ENCODE assay signal across 15 cellular contexts in the genomic region with DNA sequence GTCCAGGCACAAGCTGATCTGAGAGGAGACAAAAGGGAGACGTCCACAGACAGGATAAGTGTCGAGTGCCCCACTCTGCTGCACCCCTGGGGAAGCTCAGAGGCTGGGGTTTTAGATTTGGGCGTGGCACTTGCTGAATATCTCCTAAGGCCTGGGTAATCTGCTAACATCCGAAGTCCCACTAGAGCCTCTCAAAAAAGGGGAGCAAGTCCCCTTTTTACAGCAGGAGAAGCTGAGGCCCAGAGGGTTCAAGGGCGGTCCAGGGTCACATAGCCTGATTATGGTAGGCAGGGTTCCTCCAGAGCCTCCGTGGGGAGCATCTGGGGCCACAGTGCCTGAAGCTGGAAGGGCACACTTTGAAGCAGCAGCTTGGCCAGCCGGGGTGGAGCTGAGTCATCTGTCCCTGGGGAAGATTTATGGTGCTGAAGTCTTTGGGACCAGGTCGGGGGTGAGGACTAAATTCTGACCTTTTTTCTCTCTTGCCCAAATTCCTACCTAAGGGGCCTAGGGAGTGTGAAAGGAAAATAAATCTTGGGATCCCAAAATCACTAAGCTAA.
DNase-seq lines count a peak whose midpoint lies in the region; ATAC-seq and TF ChIP-seq lines count a peak whose summit lies in the region.
"Had no signal": no experiment of that assay in that cellular context is flagged by ENCODE, and none has a peak within 500 bp of the region (broad histone marks: within the 10 kb centered on the region; RNA-seq: fewer than 3 reads in every experiment).

No MANE protein-coding gene starts in this region.

- no peaks in the 10 kb centered on the region for H3K36me3 Mint-ChIP-seq in Calu3 (ENCODE audit: insufficient read depth, unreplicated experiment)
- H3K36me3 Mint-ChIP-seq: activated naive CD4-positive, alpha-beta T cell treated with anti-CD3 and anti-CD28 coated beads, Interleukin-2, amount 50 U/mL, for 24 hours had no signal

- no peak for TF ChIP-seq POLR2A in NB4 (IDR thresholded peaks at IDR 0.05; ENCODE audit: extremely low read depth, insufficient read length)

- no peaks in the 10 kb centered on the region for H3K36me3 ChIP-seq in osteoblast (ENCODE audit: insufficient read depth, low read length)
- H3K36me3 ChIP-seq: spleen had no signal

- no peaks in the 10 kb centered on the region for H3K9me3 ChIP-seq in osteoblast (ENCODE audit: low read depth, low read length)
- H3K9me3 ChIP-seq: spleen had no signal

- no peaks in the 10 kb centered on the region for H3K27me3 ChIP-seq in dorsolateral prefrontal cortex
- peaks cover 4% of the 10 kb centered on the region for H3K27me3 ChIP-seq in osteoblast (ENCODE audit: insufficient read depth, low read length)

- TF ChIP-seq CTCF in Calu3 (IDR thresholded peaks at IDR 0.05; ENCODE audit: unreplicated experiment) (no peak), NB4 (IDR thresholded peaks at IDR 0.05; ENCODE audit: low read depth, low read length) (no peak), dorsolateral prefrontal cortex (IDR thresholded peaks at IDR 0.05 in 54 of 56, conservative IDR thresholded peaks at IDR 0.05 in 2 of 56; ENCODE audit: low read depth in 1 of 56, partially characterized antibody in 56 of 56) (peak in 2 of 56 donors; percentile 2 to 8), osteoblast (IDR thresholded peaks at IDR 0.05; ENCODE audit: extremely low read depth, low read depth, low read length) (no peak)

- H3K4me3 Mint-ChIP-seq in Calu3 (ENCODE audit: low read depth, unreplicated experiment) = no peak overlapping the region
- H3K4me3 Mint-ChIP-seq: activated CD4-positive, alpha-beta T cell treated with anti-CD3 and anti-CD28 coated beads, Interleukin-2, amount 10 ng/mL, durations not matched to agents 24 days and 14 days; activated naive CD4-positive, alpha-beta T cell treated with anti-CD3 and anti-CD28 coated beads, Interleukin-2, amount 50 U/mL, for 24 hours; CD4-positive, alpha-beta T cell had no signal

- DNase-seq in Calu3 = peak; percentile 7
- peak; percentile 74 for DNase-seq in NB4 (ENCODE audit: low read depth)
- peak in 2 of 10 donors; percentile 41 to 45 for DNase-seq in dorsolateral prefrontal cortex
- DNase-seq in osteoblast (ENCODE audit: insufficient read length, low spot score, missing footprints) = peak; percentile 96
- no peak for DNase-seq in posterior vena cava (ENCODE audit: low spot score)
- DNase-seq in NCI-H1436 treated with DMSO at 0.1 percent for 48 hours (lab: John Stamatoyannopoulos, UW) = no peak
- no peak for DNase-seq in Kasumi-1 (lab: John Stamatoyannopoulos, UW)
- DNase-seq: activated CD4-positive, alpha-beta T cell treated with anti-CD3 and anti-CD28 coated beads, Interleukin-2, amount 10 ng/mL, durations not matched to agents 24 days and 14 days; CD4-positive, alpha-beta T cell; H7; NCI-H2029; SHP77; spleen had no signal

- intact Hi-C loops in Calu3 (cut with micrococcal nuclease; ENCODE audit: unreplicated experiment) = no loop called here
- intact Hi-C loops in dorsolateral prefrontal cortex (cut with DNase I) = loop anchor here (1.0 to 5.0 kb wide), 2 partner anchors 66 to 96 kb away; partner anchors contain the start of gene SPSB1 (in 1 of the 2)
- intact Hi-C loops in posterior vena cava (cut with DNase I) = no loop called here

- no peaks in the 10 kb centered on the region for H3K9me3 Mint-ChIP-seq in Calu3 (ENCODE audit: low read depth, unreplicated experiment)
- H3K9me3 Mint-ChIP-seq: activated CD4-positive, alpha-beta T cell treated with anti-CD3 and anti-CD28 coated beads, Interleukin-2, amount 10 ng/mL, durations not matched to agents 24 days and 14 days; activated naive CD4-positive, alpha-beta T cell treated with anti-CD3 and anti-CD28 coated beads, Interleukin-2, amount 50 U/mL, for 24 hours; CD4-positive, alpha-beta T cell had no signal

- BruUV-seq in Calu3 (replicated peaks; lab: Mats Ljungman, UMichigan) = no TSS peak

- H3K79me2 ChIP-seq in osteoblast (ENCODE audit: insufficient read depth, low read length) = no peaks in the 10 kb centered on the region

- H3K4me1 ChIP-seq in osteoblast (ENCODE audit: insufficient read depth, low read length) = peaks cover 6% of the 10 kb centered on the region

- no peak overlapping the region for H3K4me3 ChIP-seq in NB4 (ENCODE audit: low read depth, low read length)
- H3K4me3 ChIP-seq in dorsolateral prefrontal cortex = peak overlapping the region in 6 of 59 donors; percentile 2 to 43 (median 10)
- H3K4me3 ChIP-seq in osteoblast (ENCODE audit: insufficient read depth, low read length) = no peak overlapping the region
- H3K4me3 ChIP-seq: spleen had no signal

- H3K4me1 Mint-ChIP-seq in Calu3 (ENCODE audit: low read depth, unreplicated experiment) = no peaks in the 10 kb centered on the region
- H3K4me1 Mint-ChIP-seq: activated naive CD4-positive, alpha-beta T cell treated with anti-CD3 and anti-CD28 coated beads, Interleukin-2, amount 50 U/mL, for 24 hours had no signal

- CTCF ChIA-PET in Calu3 (lab: Charles Lee) = interaction anchor here (0.5 to 0.6 kb wide), 2 partner anchors 8 to 103 kb away, joined by 3 read pairs; no protein-coding TSS in a partner anchor

- H3K27ac ChIP-seq in dorsolateral prefrontal cortex (peak overlapping the region in 58 of 59 donors; percentile 87 to 100 (median 98)), osteoblast (ENCODE audit: low read depth, low read length) (no peak overlapping the region)
- H3K27ac ChIP-seq: spleen had no signal

- H2AFZ ChIP-seq in osteoblast (ENCODE audit: low read length) = no peak overlapping the region

- H3K27me3 Mint-ChIP-seq in Calu3 (ENCODE audit: unreplicated experiment) = peaks cover 35% of the 10 kb centered on the region
- H3K27me3 Mint-ChIP-seq: activated naive CD4-positive, alpha-beta T cell treated with anti-CD3 and anti-CD28 coated beads, Interleukin-2, amount 50 U/mL, for 24 hours; CD4-positive, alpha-beta T cell had no signal

- H3K4me2 ChIP-seq in osteoblast (ENCODE audit: insufficient read depth, low read length) = no peak overlapping the region

- no peaks in the 10 kb centered on the region for H4K20me1 ChIP-seq in osteoblast (ENCODE audit: insufficient read depth, low read length)

- ATAC-seq in GM18873 (IDR thresholded peaks at IDR 0.05; ENCODE audit: low FRiP score, unreplicated experiment) = no peak

- no peak overlapping the region for H3K27ac Mint-ChIP-seq in Calu3 (ENCODE audit: unreplicated experiment)
- H3K27ac Mint-ChIP-seq: activated CD4-positive, alpha-beta T cell treated with anti-CD3 and anti-CD28 coated beads, Interleukin-2, amount 10 ng/mL, durations not matched to agents 24 days and 14 days; CD4-positive, alpha-beta T cell had no signal

Comparison
In these comparisons a context has a peak if more than half of its experiments do, and no peak if none do; other contexts are left out.
1. DNase-seq: peak in Calu3 (single experiment), NB4 (single experiment) and osteoblast (single experiment); none in posterior vena cava (single experiment), NCI-H1436 treated with DMSO at 0.1 percent for 48 hours (single experiment) and Kasumi-1 (0 of 2).
2. intact Hi-C loops: an anchor here in dorsolateral prefrontal cortex (1.0 to 5.0 kb wide); none called in Calu3 and posterior vena cava.